ENCODE assay signal across 1 cellular context in genomic region chr1:172496678-172497077, GRCh38.
TF ChIP-seq lines count a peak whose summit lies in the region.

No MANE protein-coding gene starts in this region.

TF ChIP-seq in SK-N-SH, 30 proteins besides CTCF, POLR2A, EP300 and RAD21:
- no peak for TF ChIP-seq POLR2AphosphoS5 (IDR thresholded peaks at IDR 0.05; ENCODE audit: low read depth, low read length)
- no peak for TF ChIP-seq GATA2 (CRISPR knock-in tag; IDR thresholded peaks at IDR 0.05)
- TF ChIP-seq NFIC (IDR thresholded peaks at IDR 0.05; ENCODE audit: borderline replicate concordance), result no peak
- no peak for TF ChIP-seq FOXM1 (IDR thresholded peaks at IDR 0.05; ENCODE audit: low read depth)
- TF ChIP-seq TCF12 (IDR thresholded peaks at IDR 0.05), result no peak
- TF ChIP-seq CHD2 (IDR thresholded peaks at IDR 0.05; ENCODE audit: low read length, partially characterized antibody), result no peak
- TF ChIP-seq JUND (IDR thresholded peaks at IDR 0.05), result no peak
- no peak for TF ChIP-seq YY1 (IDR thresholded peaks at IDR 0.05; ENCODE audit: low read depth)
- no peak for TF ChIP-seq RXRA (IDR thresholded peaks at IDR 0.05; ENCODE audit: borderline replicate concordance, low read depth)
- no peak for TF ChIP-seq FOXJ3 (CRISPR knock-in tag; IDR thresholded peaks at IDR 0.05)
- TF ChIP-seq USF1 (IDR thresholded peaks at IDR 0.05; ENCODE audit: borderline replicate concordance, low read depth), result no peak
- TF ChIP-seq MEF2A (IDR thresholded peaks at IDR 0.05; ENCODE audit: borderline replicate concordance, low read depth), result no peak
- TF ChIP-seq GABPA (IDR thresholded peaks at IDR 0.05; ENCODE audit: low read depth), result no peak
- no peak for TF ChIP-seq REST (IDR thresholded peaks at IDR 0.05; ENCODE audit: low read depth, low read length)
- no peak for TF ChIP-seq ELF1 (IDR thresholded peaks at IDR 0.05)
- no peak for TF ChIP-seq NRF1 (IDR thresholded peaks at IDR 0.05; ENCODE audit: low read depth, low read length)
- no peak for TF ChIP-seq USF2 (IDR thresholded peaks at IDR 0.05; ENCODE audit: borderline replicate concordance, low read depth, low read length)
- no peak for TF ChIP-seq PBX3 (IDR thresholded peaks at IDR 0.05)
- TF ChIP-seq SMC3 (IDR thresholded peaks at IDR 0.05; ENCODE audit: low read depth, low read length), result no peak
- TF ChIP-seq RFX5 (IDR thresholded peaks at IDR 0.05; ENCODE audit: low read length), result no peak
